17 cellular contexts compared by ENCODE assay signal in genomic region chrX:121011254-121011653, GRCh38. TPM values are rescaled to one million over a fixed set of nuclear protein-coding genes. Genes with fewer than 3 reads are reported as not detected.
DNase-seq lines count a peak whose midpoint lies in the region; ATAC-seq and TF ChIP-seq lines count a peak whose summit lies in the region.
"Had no signal": no experiment of that assay in that cellular context is flagged by ENCODE, and none has a peak within 500 bp of the region (broad histone marks: within the 10 kb centered on the region; RNA-seq: fewer than 3 reads in every experiment).

No MANE protein-coding gene starts in this region.

- H3K4me2 ChIP-seq in neural progenitor cell: no peak overlapping the region
- H3K4me2 ChIP-seq: A549 had no signal

- H3K27me3 ChIP-seq in neural progenitor cell: no peaks in the 10 kb centered on the region

- H4K20me1 ChIP-seq in neural progenitor cell (ENCODE audit: low read depth): no peaks in the 10 kb centered on the region

- ATAC-seq in GM18520 (IDR thresholded peaks at IDR 0.05; ENCODE audit: unreplicated experiment): no peak
- ATAC-seq: A549 had no signal

- H3K4me3 Mint-ChIP-seq in neural progenitor cell: no peak overlapping the region
- H3K4me3 Mint-ChIP-seq: CD4-positive, alpha-beta T cell had no signal

- H3K36me3 Mint-ChIP-seq in neural progenitor cell: no peaks in the 10 kb centered on the region

- H3K79me2 ChIP-seq in neural progenitor cell (ENCODE audit: low read depth): no peaks in the 10 kb centered on the region

- no peak overlapping the region for H3K27ac Mint-ChIP-seq in neural progenitor cell
- H3K27ac Mint-ChIP-seq: CD4-positive, alpha-beta T cell had no signal

- DNase-seq in NCI-H748 (lab: John Stamatoyannopoulos, UW; ENCODE audit: unreplicated experiment): peak; percentile 54
- no peak for DNase-seq in NCI-H748 treated with DMSO at 0.1 percent for 48 hours (lab: John Stamatoyannopoulos, UW)
- peak; percentile 2 for DNase-seq in RPMI7951 (ENCODE audit: low read depth)
- no peak for DNase-seq in neural progenitor cell (ENCODE audit: low spot score)
- no peak for DNase-seq in NOMO-1 treated with DMSO at 0.1 percent for 48 hours (lab: John Stamatoyannopoulos, UW; ENCODE audit: unreplicated experiment)
- DNase-seq in activated effector memory CD4-positive, alpha-beta T cell treated with Interleukin-2 at 50 U/mL for 16 hours: no peak
- DNase-seq: AML-193; CD4-positive, alpha-beta T cell; DMS79 treated with DMSO at 0.1 percent for 48 hours; GF-D8; GM23248 had no signal

- no peaks in the 10 kb centered on the region for H3K9me3 ChIP-seq in neural progenitor cell (ENCODE audit: low read depth)
- H3K9me3 ChIP-seq: A549, HAP-1 had no signal

- H3K4me1 ChIP-seq in neural progenitor cell: no peaks in the 10 kb centered on the region
- H3K4me1 ChIP-seq: A549, HAP-1 had no signal

- H3K4me3 ChIP-seq in neural progenitor cell: no peak overlapping the region
- H3K4me3 ChIP-seq: A549, GM23248, HAP-1 had no signal

- no peaks in the 10 kb centered on the region for H3F3A ChIP-seq in neural progenitor cell (ENCODE audit: low read depth)

- H3K36me3 ChIP-seq in neural progenitor cell: no peaks in the 10 kb centered on the region
- H3K36me3 ChIP-seq: HAP-1 had no signal

- TF ChIP-seq CTCF in neural progenitor cell (IDR thresholded peaks at IDR 0.05): no peak

- H3K9ac ChIP-seq in neural progenitor cell: no peak overlapping the region
- H3K9ac ChIP-seq: GM23248 had no signal

- H3K27me3 Mint-ChIP-seq in neural progenitor cell (ENCODE audit: insufficient read depth, low read depth): no peaks in the 10 kb centered on the region
- H3K27me3 Mint-ChIP-seq: CD4-positive, alpha-beta T cell had no signal

- no peak overlapping the region for H3K27ac ChIP-seq in neural progenitor cell
- H3K27ac ChIP-seq: 22Rv1, A549, C4-2B, GM23248 had no signal

- no peaks in the 10 kb centered on the region for H3K9me3 Mint-ChIP-seq in neural progenitor cell
- H3K9me3 Mint-ChIP-seq: CD4-positive, alpha-beta T cell had no signal

- H2AFZ ChIP-seq in neural progenitor cell (replicated peaks): peak overlapping the region; percentile 50
- H2AFZ ChIP-seq: GM23248 had no signal

- no peaks in the 10 kb centered on the region for H3K4me1 Mint-ChIP-seq in neural progenitor cell

RNA-seq across cellular contexts. Expression of gene CT47A1, which starts 25.7 kb away (rescaled TPM):
- not detected in 2 replicates for total RNA-seq in RPMI7951 (2014; rRNA removed; shearing (Covaris generic))
- not detected in 2 replicates for total RNA-seq in neural progenitor cell (ENCODE audit: low replicate concordance)
- total RNA-seq: CD4-positive, alpha-beta T cell; GM23248; H4 had no signal

RNA-seq across cellular contexts. Expression of gene CT47A2, which starts 30.5 kb away (rescaled TPM):
- not detected in 2 replicates for total RNA-seq in RPMI7951 (2014; rRNA removed; shearing (Covaris generic))
- not detected in 2 replicates for total RNA-seq in neural progenitor cell (ENCODE audit: low replicate concordance)
- total RNA-seq: CD4-positive, alpha-beta T cell; GM23248; H4 had no signal

RNA-seq across cellular contexts. Expression of gene CT47A3, which starts 35.4 kb away (rescaled TPM):
- total RNA-seq in RPMI7951 (2014; rRNA removed; shearing (Covaris generic)): not detected in 2 replicates
- not detected in 2 replicates for total RNA-seq in neural progenitor cell (ENCODE audit: low replicate concordance)
- total RNA-seq: CD4-positive, alpha-beta T cell; GM23248; H4 had no signal

RNA-seq across cellular contexts. Expression of gene GLUD2, which starts 36.2 kb away (rescaled TPM):
- total RNA-seq in RPMI7951 (2014; rRNA removed; shearing (Covaris generic)): 1.4 and 2.1 TPM in 2 replicates
- 7.5 and 8.9 TPM in 2 replicates for total RNA-seq in neural progenitor cell (ENCODE audit: low replicate concordance)

RNA-seq across cellular contexts. Expression of gene CT47A4, which starts 40.2 kb away (rescaled TPM):
- not detected in 2 replicates for total RNA-seq in RPMI7951 (2014; rRNA removed; shearing (Covaris generic))
- not detected in 2 replicates for total RNA-seq in neural progenitor cell (ENCODE audit: low replicate concordance)
- total RNA-seq: CD4-positive, alpha-beta T cell; GM23248; H4 had no signal

Comparison
In these comparisons a context has a peak if more than half of its experiments do, and no peak if none do; other contexts are left out.
1. DNase-seq: peak in NCI-H748 (single experiment) and RPMI7951 (single experiment); none in NCI-H748 treated with DMSO at 0.1 percent for 48 hours (single experiment), neural progenitor cell (single experiment), NOMO-1 treated with DMSO at 0.1 percent for 48 hours (single experiment) and activated effector memory CD4-positive, alpha-beta T cell treated with Interleukin-2 at 50 U/mL for 16 hours (single experiment).